Comparison of ENCODE assay signal across 8 cellular contexts in genomic region chr9:109972026-109973005, GRCh38.
A peak's percentile ranks its signal among the peaks of the same experiment; 100 is the strongest.
DNase-seq lines count a peak whose midpoint lies in the region; ATAC-seq, FAIRE-seq and TF ChIP-seq lines count a peak whose summit lies in the region.

No MANE protein-coding gene starts in this region.

- ATAC-seq in GM19452 (IDR thresholded peaks at IDR 0.05; ENCODE audit: unreplicated experiment) (peak; percentile 48), HG03378 (IDR thresholded peaks at IDR 0.05; ENCODE audit: unreplicated experiment) (peak; percentile 42)

- H3K36me3 ChIP-seq in DOHH2 (ENCODE audit: control insufficient read depth, low read length) (peaks cover 7% of the 10 kb centered on the region; the same call in 1 of the 2 replicates), bronchial epithelial cell (ENCODE audit: control insufficient read depth, insufficient read depth, low read length) (no peaks in the 10 kb centered on the region)

- H3K27ac ChIP-seq in DOHH2 (ENCODE audit: low read depth, low read length) = peak overlapping the region; percentile 96

- FAIRE-seq in bronchial epithelial cell (lab: Jason Lieb, UNC) (peak; percentile 80), H54 (lab: Jason Lieb, UNC) (no peak)

- TF ChIP-seq POLR2A in H54 (IDR thresholded peaks at IDR 0.05; ENCODE audit: low read depth, low read length) = no peak

- no peaks in the 10 kb centered on the region for H3K9me2 ChIP-seq in DOHH2 (replicated peaks; ENCODE audit: control insufficient read depth, low read length)

- no peaks in the 10 kb centered on the region for H3K9me3 ChIP-seq in DOHH2 (ENCODE audit: control insufficient read depth, insufficient read depth, low read length)

- DNase-seq in bronchial epithelial cell (ENCODE audit: low read depth) = no peak
- DNase-seq in H54 (ENCODE audit: insufficient read length, low spot score) = no peak
- DNase-seq in NCI-H748 (lab: John Stamatoyannopoulos, UW; ENCODE audit: unreplicated experiment) = no peak
- DNase-seq in HUDEP-2 (lab: John Stamatoyannopoulos, UW; ENCODE audit: unreplicated experiment in 76 of 76) = no peak
- no peak for DNase-seq in foreskin fibroblast

- peak overlapping the region; percentile 81 for H3K4me2 ChIP-seq in DOHH2 (ENCODE audit: low read length)

- H3K27me3 ChIP-seq in DOHH2 (ENCODE audit: control insufficient read depth, low read length) (no peaks in the 10 kb centered on the region), bronchial epithelial cell (ENCODE audit: control insufficient read depth, insufficient read depth, low read length) (no peaks in the 10 kb centered on the region)

- peaks cover 31% of the 10 kb centered on the region for H3F3A ChIP-seq in DOHH2 (ENCODE audit: control insufficient read depth, insufficient read depth)

- H4K20me1 ChIP-seq in DOHH2 (ENCODE audit: control insufficient read depth, insufficient read depth, low read depth, low read length) = no peaks in the 10 kb centered on the region

- H3K4me1 ChIP-seq in DOHH2 (ENCODE audit: control insufficient read depth, low read length) = peaks cover 86% of the 10 kb centered on the region

- H3K4me3 ChIP-seq in DOHH2 (ENCODE audit: low read length) (peak overlapping the region; percentile 57), bronchial epithelial cell (ENCODE audit: low read depth, low read length) (no peak overlapping the region), foreskin fibroblast (ENCODE audit: low read depth in 1 of 2, low read length in 2 of 2) (no peak overlapping the region)

- TF ChIP-seq CTCF in DOHH2 (IDR thresholded peaks at IDR 0.05; ENCODE audit: low read depth, low read length, poor library complexity, severe bottlenecking) (peak; percentile 80), bronchial epithelial cell (IDR thresholded peaks at IDR 0.05; ENCODE audit: insufficient read depth, low read length, severe bottlenecking) (no peak), foreskin fibroblast (IDR thresholded peaks at IDR 0.05; ENCODE audit: low read depth, low read length) (no peak)

- no peaks in the 10 kb centered on the region for H3K79me2 ChIP-seq in DOHH2 (ENCODE audit: control insufficient read depth, low read length)
